14 cellular contexts compared by ENCODE assay signal in the genomic region with DNA sequence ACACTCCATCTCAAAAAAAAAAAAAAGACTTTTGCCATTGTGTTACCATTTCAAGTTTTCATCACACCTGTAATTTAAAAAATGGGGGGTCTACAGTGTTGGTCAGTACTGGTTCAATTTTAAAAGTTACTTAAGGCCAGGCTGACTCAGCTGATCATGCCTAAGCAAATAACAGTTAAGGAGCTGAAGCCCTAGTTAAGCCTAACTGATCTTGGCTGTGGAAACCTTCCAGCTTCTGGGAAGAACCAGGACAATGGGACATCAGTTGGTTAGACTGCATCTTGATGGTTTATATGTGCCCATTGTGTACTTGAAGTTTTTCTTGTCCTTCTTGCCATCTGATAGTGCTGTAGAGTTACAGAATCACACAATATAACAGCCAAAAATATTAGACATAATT. TPM values are rescaled to one million over a fixed set of nuclear protein-coding genes. Genes with fewer than 3 reads are reported as not detected.
A peak's percentile ranks its signal among the peaks of the same experiment; 100 is the strongest.
DNase-seq lines count a peak whose midpoint lies in the region; ATAC-seq and TF ChIP-seq lines count a peak whose summit lies in the region.
"Had no signal": no experiment of that assay in that cellular context is flagged by ENCODE, and none has a peak within 500 bp of the region (broad histone marks: within the 10 kb centered on the region; RNA-seq: fewer than 3 reads in every experiment).

No MANE protein-coding gene starts in this region.

- intact Hi-C loops in left lung (cut with DNase I) (no loop called here), tibial artery (cut with DNase I; ENCODE audit: low total_unique reads) (no loop called here)

- no peaks in the 10 kb centered on the region for H3K9me3 ChIP-seq in left lung
- no peaks in the 10 kb centered on the region for H3K9me3 ChIP-seq in tibial artery
- H3K9me3 ChIP-seq: SJCRH30 had no signal

- no peak for TF ChIP-seq CTCF in left lung (IDR thresholded peaks at IDR 0.05)
- no peak for TF ChIP-seq CTCF in tibial artery (IDR thresholded peaks at IDR 0.05)

- H3K36me3 ChIP-seq in left lung = peaks cover 0 to 4% of the 10 kb centered on the region in 2 donors
- H3K36me3 ChIP-seq in tibial artery = no peaks in the 10 kb centered on the region

- peaks cover 6 to 67% of the 10 kb centered on the region in 2 donors for H3K4me1 ChIP-seq in left lung
- H3K4me1 ChIP-seq in tibial artery = peaks cover 0 to 95% (median 55%) of the 10 kb centered on the region in 4 donors

- peak; percentile 36 for DNase-seq in EH (ENCODE audit: low read depth)
- peak; percentile 39 for DNase-seq in M059J (ENCODE audit: low read depth)
- no peak for DNase-seq in left lung
- DNase-seq in tibial artery = no peak
- DNase-seq in cortex of kidney (lab: John Stamatoyannopoulos, UW) = no peak
- DNase-seq in HuH-7 (ENCODE audit: low spot score) = no peak
- DNase-seq in UCSD-AML1 (lab: John Stamatoyannopoulos, UW; ENCODE audit: unreplicated experiment) = no peak
- DNase-seq: CD8-positive, alpha-beta T cell; MV-4-11; NCI-H1417 treated with DMSO at 0.1 percent for 48 hours; NCI-H2029; NCI-H2171; NCI-H446; SJCRH30 had no signal

- H3K4me3 ChIP-seq in left lung (no peak overlapping the region), tibial artery (no peak overlapping the region)
- H3K4me3 ChIP-seq: SJCRH30 had no signal

- ATAC-seq in left lung = peak; percentile 31
- ATAC-seq: CD8-positive, alpha-beta T cell had no signal

- H3K27ac ChIP-seq in left lung (no peak overlapping the region), tibial artery (peak overlapping the region; percentile 13 to 34)
- H3K27ac ChIP-seq: SJCRH30 had no signal

- H3K27me3 ChIP-seq in left lung (no peaks in the 10 kb centered on the region), tibial artery (no peaks in the 10 kb centered on the region)
- H3K27me3 ChIP-seq: SJCRH30 had no signal

RNA-seq across cellular contexts. Expression of a gene that starts 26.7 kb away (rescaled TPM):
- 89.3 and 159 TPM in 2 replicates for total RNA-seq in M059J (2014; rRNA removed; shearing (Covaris generic))
- total RNA-seq in left lung = 100 to 1,000 TPM; 179 to 195 TPM

Comparison
In these comparisons a context has a peak if more than half of its experiments do, and no peak if none do; other contexts are left out.
1. DNase-seq: peak in EH (single experiment) and M059J (single experiment); none in left lung (0 of 2), tibial artery (0 of 2), cortex of kidney (single experiment), HuH-7 (single experiment) and UCSD-AML1 (single experiment).
2. H3K27ac ChIP-seq: peak in tibial artery (2 of 2); none in left lung (0 of 2).